In genomic region chr2:169895294-169895985, GRCh38 we compare ENCODE assay signal across 20 cellular contexts.
A peak's percentile ranks its signal among the peaks of the same experiment; 100 is the strongest.
DNase-seq lines count a peak whose midpoint lies in the region; ATAC-seq and TF ChIP-seq lines count a peak whose summit lies in the region.
"Had no signal": no experiment of that assay in that cellular context is flagged by ENCODE, and none has a peak within 500 bp of the region (broad histone marks: within the 10 kb centered on the region; RNA-seq: fewer than 3 reads in every experiment).

No MANE protein-coding gene starts in this region.

- CTCF ChIA-PET in BJ (lab: Yijun Ruan, JAX), result interaction anchor here (0.6 to 0.9 kb wide), 2 partner anchors 17 to 71 kb away, joined by 3 read pairs; partner anchors contain the start of gene METTL5
- CTCF ChIA-PET in HEK293T (lab: Yijun Ruan, JAX), result interaction anchor here (0.6 kb wide), 1 partner anchor 93 kb away, joined by 3 read pairs; no protein-coding TSS in a partner anchor

- H3K36me3 ChIP-seq in BJ (ENCODE audit: control insufficient read depth, insufficient read depth, low read length) (no peaks in the 10 kb centered on the region), HUES64 (ENCODE audit: insufficient read depth, low read length) (peaks cover 12% of the 10 kb centered on the region; the same call in 1 of the 2 replicates), WERI-Rb-1 (peaks cover 3% of the 10 kb centered on the region; the same call in 1 of the 2 replicates)
- H3K36me3 ChIP-seq: BE2C had no signal

- no peak for ATAC-seq in activated T-cell treated with anti-CD3 and anti-CD28 coated beads, Interleukin-2, amount 50 U/mL, for 72 hours (replicated peaks in 1 of 2)
- ATAC-seq: esophagus mucosa, GM12878 had no signal

- no peaks in the 10 kb centered on the region for H3K9me3 Mint-ChIP-seq in nephron progenitor cell
- H3K9me3 Mint-ChIP-seq in activated T-cell treated with anti-CD3 and anti-CD28 coated beads, Interleukin-2, amount 50 U/mL, for 72 hours, result no peaks in the 10 kb centered on the region

- H3K36me3 Mint-ChIP-seq in nephron progenitor cell (ENCODE audit: low read depth), result peaks cover 25% of the 10 kb centered on the region
- H3K36me3 Mint-ChIP-seq in activated T-cell treated with anti-CD3 and anti-CD28 coated beads, Interleukin-2, amount 50 U/mL, for 72 hours (ENCODE audit: insufficient read depth in 2 of 2), result no peaks in the 10 kb centered on the region

- no peak overlapping the region for H3K9ac ChIP-seq in HUES64 (ENCODE audit: low read depth, low read length)

- no peaks in the 10 kb centered on the region for H3K9me3 ChIP-seq in HUES64 (ENCODE audit: insufficient read depth, low read depth, low read length)
- no peaks in the 10 kb centered on the region for H3K9me3 ChIP-seq in WERI-Rb-1 (ENCODE audit: severe bottlenecking)
- H3K9me3 ChIP-seq: BE2C, tibial artery had no signal

- POLR2A ChIA-PET in BJ (lab: Charles Lee) (interaction anchor here (0.6 kb wide), 1 partner anchor 329 kb away, joined by 4 read pairs; no protein-coding TSS in a partner anchor), HEK293T (lab: Yijun Ruan, JAX) (no interaction called here)

- no peaks in the 10 kb centered on the region for H3K4me1 ChIP-seq in HUES64 (ENCODE audit: insufficient read depth, low read length)
- H3K4me1 ChIP-seq: BE2C had no signal

- H3K4me3 ChIP-seq in BJ (ENCODE audit: low read depth, low read length), result no peak overlapping the region
- no peak overlapping the region for H3K4me3 ChIP-seq in HUES64 (ENCODE audit: low read length)
- no peak overlapping the region for H3K4me3 ChIP-seq in choroid plexus epithelial cell (ENCODE audit: low read depth, low read length)
- no peak overlapping the region for H3K4me3 ChIP-seq in WERI-Rb-1 (ENCODE audit: low read depth, low read length)
- H3K4me3 ChIP-seq: coronary artery, GM12878, tibial artery had no signal

- H3K27ac Mint-ChIP-seq in nephron progenitor cell, result peak overlapping the region; percentile 21
- no peak overlapping the region for H3K27ac Mint-ChIP-seq in activated T-cell treated with anti-CD3 and anti-CD28 coated beads, Interleukin-2, amount 50 U/mL, for 72 hours
- H3K27ac Mint-ChIP-seq: IgD-negative memory B cell had no signal

- no peaks in the 10 kb centered on the region for H3K27me3 ChIP-seq in BJ (ENCODE audit: control insufficient read depth, insufficient read depth, low read length)
- no peaks in the 10 kb centered on the region for H3K27me3 ChIP-seq in HUES64 (ENCODE audit: insufficient read depth, low read length)
- H3K27me3 ChIP-seq in WERI-Rb-1 (ENCODE audit: insufficient read depth, low read depth, severe bottlenecking), result no peaks in the 10 kb centered on the region
- H3K27me3 ChIP-seq: BE2C, tibial artery had no signal

- WGBS in HUES64, result over 99% methylated on average over 3 of the region's 3 CpGs

- H3K4me3 Mint-ChIP-seq in nephron progenitor cell, result no peak overlapping the region
- H3K4me3 Mint-ChIP-seq in activated T-cell treated with anti-CD3 and anti-CD28 coated beads, Interleukin-2, amount 50 U/mL, for 72 hours, result no peak overlapping the region
- H3K4me3 Mint-ChIP-seq: IgD-negative memory B cell had no signal

- H3K27me3 Mint-ChIP-seq in nephron progenitor cell (ENCODE audit: low read depth, poor library complexity), result peaks cover 2% of the 10 kb centered on the region
- no peaks in the 10 kb centered on the region for H3K27me3 Mint-ChIP-seq in activated T-cell treated with anti-CD3 and anti-CD28 coated beads, Interleukin-2, amount 50 U/mL, for 72 hours (ENCODE audit: low read depth)
- H3K27me3 Mint-ChIP-seq: IgD-negative memory B cell had no signal

- 0 out of 2 replicates have a peak overlapping the region, but pooled peaks have one; percentile 0 for H3K27ac ChIP-seq in HUES64 (ENCODE audit: low read depth, low read length)
- no peak overlapping the region for H3K27ac ChIP-seq in WERI-Rb-1
- H3K27ac ChIP-seq: coronary artery, tibial artery had no signal

- no peaks in the 10 kb centered on the region for H3K4me1 Mint-ChIP-seq in nephron progenitor cell
- no peaks in the 10 kb centered on the region for H3K4me1 Mint-ChIP-seq in activated T-cell treated with anti-CD3 and anti-CD28 coated beads, Interleukin-2, amount 50 U/mL, for 72 hours (ENCODE audit: low read depth)

- DNase-seq in BJ (ENCODE audit: low read depth) (peak; percentile 4), choroid plexus epithelial cell (ENCODE audit: low read depth) (peak; percentile 40), nephron progenitor cell (no peak), HEK293T (ENCODE audit: extremely low spot score) (no peak), GM19238 (ENCODE audit: insufficient read length, low spot score) (no peak), WERI-Rb-1 (no peak)
- DNase-seq in activated T-cell treated with anti-CD3 and anti-CD28 coated beads, Interleukin-2, amount 50 U/mL, for 72 hours, result no peak
- DNase-seq: activated CD4-positive, alpha-beta T cell treated with anti-CD3 and anti-CD28 coated beads for 1 hour; BE2C; DMS79 treated with DMSO at 0.1 percent for 48 hours; NCI-H1105 treated with DMSO at 0.1 percent for 48 hours; NCI-H446 treated with DMSO at 0.1 percent for 48 hours; stimulated activated CD8-positive, alpha-beta memory T cell treated with anti-CD3 and anti-CD28 coated beads, Interleukin-4, amount 100 ng/mL, for 48 hours; T-helper 1 cell; tibial artery had no signal

- no peak for TF ChIP-seq CTCF in BJ (IDR thresholded peaks at IDR 0.05; ENCODE audit: insufficient read depth, low read depth, low read length)
- TF ChIP-seq CTCF in choroid plexus epithelial cell (conservative IDR thresholded peaks at IDR 0.05; ENCODE audit: low read depth, low read length), result no peak
- no peak for TF ChIP-seq CTCF in nephron progenitor cell (IDR thresholded peaks at IDR 0.05)
- TF ChIP-seq CTCF in WERI-Rb-1 (IDR thresholded peaks at IDR 0.05; ENCODE audit: low read depth, low read length), result no peak

TF ChIP-seq in HEK293T, 16 proteins besides CTCF, POLR2A, EP300 and RAD21:
- no peak for TF ChIP-seq ZNF384 (IDR thresholded peaks at IDR 0.05)
- TF ChIP-seq CTBP1 (IDR thresholded peaks at IDR 0.05; ENCODE audit: borderline replicate concordance), result no peak
- TF ChIP-seq BHLHE40 (IDR thresholded peaks at IDR 0.05; ENCODE audit: borderline replicate concordance), result no peak
- TF ChIP-seq, protein P1, sequence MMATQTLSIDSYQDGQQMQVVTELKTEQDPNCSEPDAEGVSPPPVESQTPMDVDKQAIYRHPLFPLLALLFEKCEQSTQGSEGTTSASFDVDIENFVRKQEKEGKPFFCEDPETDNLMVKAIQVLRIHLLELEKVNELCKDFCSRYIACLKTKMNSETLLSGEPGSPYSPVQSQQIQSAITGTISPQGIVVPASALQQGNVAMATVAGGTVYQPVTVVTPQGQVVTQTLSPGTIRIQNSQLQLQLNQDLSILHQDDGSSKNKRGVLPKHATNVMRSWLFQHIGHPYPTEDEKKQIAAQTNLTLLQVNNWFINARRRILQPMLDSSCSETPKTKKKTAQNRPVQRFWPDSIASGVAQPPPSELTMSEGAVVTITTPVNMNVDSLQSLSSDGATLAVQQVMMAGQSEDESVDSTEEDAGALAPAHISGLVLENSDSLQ (IDR thresholded peaks at IDR 0.05), result no peak
- TF ChIP-seq SP1 (IDR thresholded peaks at IDR 0.05), result no peak
- no peak for TF ChIP-seq FOXM1 (IDR thresholded peaks at IDR 0.05; ENCODE audit: borderline replicate concordance)
- no peak for TF ChIP-seq NFRKB (IDR thresholded peaks at IDR 0.05)

Comparison
In these comparisons a context has a peak if more than half of its experiments do, and no peak if none do; other contexts are left out.
1. DNase-seq: peak in BJ (single experiment) and choroid plexus epithelial cell (single experiment); none in nephron progenitor cell (single experiment), HEK293T (single experiment), activated T-cell treated with anti-CD3 and anti-CD28 coated beads, Interleukin-2, amount 50 U/mL, for 72 hours (0 of 2), GM19238 (single experiment) and WERI-Rb-1 (single experiment).